In the genomic region with DNA sequence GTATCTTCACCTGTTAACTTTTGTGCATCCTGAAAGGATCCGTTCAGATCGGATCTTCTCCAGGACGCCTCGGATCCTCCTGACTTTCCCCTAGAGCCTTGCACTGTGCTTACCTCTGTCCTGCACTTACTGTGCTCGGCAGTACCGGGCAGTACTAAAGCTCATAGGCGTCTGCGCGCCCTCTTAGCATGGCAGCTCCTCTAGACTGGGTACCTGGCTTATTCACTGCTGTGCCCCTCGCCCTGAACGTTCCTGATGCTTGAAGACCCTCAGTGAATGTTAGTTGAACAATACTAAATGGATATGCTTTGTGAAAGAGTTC, we compare ENCODE assay signal across 1 cellular context.
TF ChIP-seq lines count a peak whose summit lies in the region.

No MANE protein-coding gene starts in this region.

TF ChIP-seq in IMR-90, 13 proteins besides CTCF, POLR2A, EP300 and RAD21 (continued from another document):
- no peak for TF ChIP-seq CHD1 (IDR thresholded peaks at IDR 0.05; ENCODE audit: low read depth, low read length)
- TF ChIP-seq SMC3 (IDR thresholded peaks at IDR 0.05; ENCODE audit: low read depth, low read length) = no peak
- TF ChIP-seq NFE2L2 (IDR thresholded peaks at IDR 0.05; ENCODE audit: low read depth, low read length) = no peak
- no peak for TF ChIP-seq BHLHE40 (IDR thresholded peaks at IDR 0.05; ENCODE audit: low read depth, low read length)
- TF ChIP-seq, protein P1, sequence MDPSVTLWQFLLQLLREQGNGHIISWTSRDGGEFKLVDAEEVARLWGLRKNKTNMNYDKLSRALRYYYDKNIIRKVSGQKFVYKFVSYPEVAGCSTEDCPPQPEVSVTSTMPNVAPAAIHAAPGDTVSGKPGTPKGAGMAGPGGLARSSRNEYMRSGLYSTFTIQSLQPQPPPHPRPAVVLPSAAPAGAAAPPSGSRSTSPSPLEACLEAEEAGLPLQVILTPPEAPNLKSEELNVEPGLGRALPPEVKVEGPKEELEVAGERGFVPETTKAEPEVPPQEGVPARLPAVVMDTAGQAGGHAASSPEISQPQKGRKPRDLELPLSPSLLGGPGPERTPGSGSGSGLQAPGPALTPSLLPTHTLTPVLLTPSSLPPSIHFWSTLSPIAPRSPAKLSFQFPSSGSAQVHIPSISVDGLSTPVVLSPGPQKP (IDR thresholded peaks at IDR 0.05; ENCODE audit: borderline replicate concordance, low read depth, low read length) = no peak
TF ChIP-seq in IMR-90: peak in this region for 0.
